In the genomic region with DNA sequence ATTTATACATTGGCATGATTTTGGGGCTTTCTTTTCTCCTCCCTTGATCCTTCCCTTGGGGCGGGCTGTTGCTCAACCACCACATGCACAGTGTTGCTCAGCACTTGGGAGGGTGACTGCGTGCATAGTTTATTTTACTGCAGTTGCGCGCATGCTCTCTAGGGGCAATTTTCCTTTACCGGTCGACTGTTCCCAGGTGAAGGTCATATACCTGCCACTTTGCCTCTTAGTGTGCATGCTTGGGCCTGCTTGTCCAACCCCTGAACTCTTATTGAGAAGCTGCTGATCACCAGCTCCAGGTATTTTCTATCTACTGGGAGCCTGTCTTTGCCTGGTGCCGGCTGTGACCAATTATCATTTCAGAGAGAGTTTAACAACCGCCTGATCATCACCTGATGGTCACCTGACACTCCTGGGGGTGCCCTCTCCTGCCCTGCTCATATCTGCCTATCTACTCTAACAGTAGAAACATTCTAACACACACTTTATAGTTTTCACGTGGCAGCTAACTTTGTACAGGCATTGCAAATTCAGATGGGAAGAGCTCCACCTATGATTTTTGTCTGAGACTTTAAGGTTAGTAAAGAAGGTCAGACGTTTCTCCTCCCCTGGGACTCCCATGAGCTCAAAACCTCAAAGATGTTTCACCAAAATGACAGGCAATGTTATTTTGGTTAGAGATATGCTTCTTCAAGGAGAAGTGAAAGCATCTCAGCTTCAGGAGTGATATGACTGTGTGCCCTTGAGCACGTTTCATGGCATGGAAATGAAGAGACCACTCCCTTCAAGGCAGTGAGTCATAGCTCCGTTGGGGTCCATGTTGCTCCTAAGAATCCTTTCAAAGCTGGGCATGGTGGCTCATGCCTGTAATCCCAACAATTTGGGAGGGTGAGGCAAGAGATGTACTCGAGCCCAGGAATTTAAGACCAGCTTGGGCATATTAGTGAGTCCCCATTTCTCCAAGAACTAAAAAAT, we compare ENCODE assay signal across 8 cellular contexts.
DNase-seq lines count a peak whose midpoint lies in the region; ATAC-seq and TF ChIP-seq lines count a peak whose summit lies in the region.

No MANE protein-coding gene starts in this region.

- TF ChIP-seq CTCF in coronary artery (IDR thresholded peaks at IDR 0.05): no peak

- H2BK12ac ChIP-seq in trophoblast cell (ENCODE audit: low read length): no peak overlapping the region

- H4K8ac ChIP-seq in trophoblast cell (ENCODE audit: low read depth, low read length): no peak overlapping the region

- no CpG with 5 or more reads among the region's 13 CpGs for WGBS in trophoblast cell (ENCODE audit: extremely low coverage, insufficient coverage, insufficient read length)

- H3K9me3 ChIP-seq in T-helper 17 cell (ENCODE audit: control insufficient read depth, low read length, poor library complexity, severe bottlenecking) (no peaks in the 10 kb centered on the region), trophoblast cell (ENCODE audit: insufficient read depth, low read depth, low read length) (no peaks in the 10 kb centered on the region)

- no peak overlapping the region for H3K4me3 Mint-ChIP-seq in T-helper 17 cell

- H3K79me2 ChIP-seq in trophoblast cell (ENCODE audit: control insufficient read depth, insufficient read depth, low read length, poor library complexity): no peaks in the 10 kb centered on the region

- no peaks in the 10 kb centered on the region for H3K4me1 Mint-ChIP-seq in T-helper 17 cell

- H2AK5ac ChIP-seq in trophoblast cell (ENCODE audit: low read length): no peak overlapping the region

- H3K4me1 ChIP-seq in trophoblast cell (ENCODE audit: control insufficient read depth in 1 of 2, insufficient read depth in 2 of 2, low read length in 2 of 2): peaks cover 9 to 22% of the 10 kb centered on the region in 2 experiments

- H2AFZ ChIP-seq in trophoblast cell (ENCODE audit: insufficient read depth, low read length, poor library complexity): no peak overlapping the region

- no peak overlapping the region for H3K23ac ChIP-seq in trophoblast cell (ENCODE audit: low read length)

- peaks cover 9% of the 10 kb centered on the region for H3K79me1 ChIP-seq in trophoblast cell (ENCODE audit: low read length)

- peak overlapping the region; percentile 4 for H3K14ac ChIP-seq in trophoblast cell (ENCODE audit: low read length)

- H3K4me3 ChIP-seq in trophoblast cell (ENCODE audit: low read depth, low read length): no peak overlapping the region
- no peak overlapping the region for H3K4me3 ChIP-seq in coronary artery

- ATAC-seq in HG03108 (IDR thresholded peaks at IDR 0.05; ENCODE audit: unreplicated experiment) (peak; percentile 79), T-helper 17 cell (peak; percentile 80)

- H2BK5ac ChIP-seq in trophoblast cell (ENCODE audit: low read depth, low read length, poor library complexity): no peak overlapping the region

- no peaks in the 10 kb centered on the region for H3K36me3 ChIP-seq in trophoblast cell (ENCODE audit: control insufficient read depth in 1 of 2, insufficient read depth in 2 of 2, low read length in 2 of 2)

- no peak overlapping the region for H2BK120ac ChIP-seq in trophoblast cell (ENCODE audit: insufficient read depth, low read length, poor library complexity)

- no peak overlapping the region for H3K4me2 ChIP-seq in trophoblast cell (ENCODE audit: low read length)

- H4K12ac ChIP-seq in trophoblast cell (ENCODE audit: low read depth, low read length): no peak overlapping the region

- H3K27ac ChIP-seq in trophoblast cell (ENCODE audit: low read depth, low read length): peak overlapping the region; percentile 27
- no peak overlapping the region for H3K27ac ChIP-seq in coronary artery

- H3K36me3 Mint-ChIP-seq in T-helper 17 cell (ENCODE audit: low read depth): no peaks in the 10 kb centered on the region

- H3K27me3 ChIP-seq in trophoblast cell (ENCODE audit: insufficient read depth, low read length): no peaks in the 10 kb centered on the region

- no peak overlapping the region for H3K9ac ChIP-seq in trophoblast cell (ENCODE audit: low read length)

- H4K91ac ChIP-seq in trophoblast cell (ENCODE audit: low read depth, low read length): no peak overlapping the region

- no peak overlapping the region for H3K18ac ChIP-seq in trophoblast cell (ENCODE audit: low read length)

- peaks cover 4% of the 10 kb centered on the region for H3K27me3 Mint-ChIP-seq in T-helper 17 cell

- DNase-seq in ELR (ENCODE audit: low read depth) (peak; percentile 19), GM19240 (ENCODE audit: insufficient read length, low spot score) (peak; percentile 58), T-helper 17 cell (no peak), trophoblast cell (peak; percentile 46 to 70), NCI-H524 treated with DMSO at 0.1 percent for 48 hours (lab: John Stamatoyannopoulos, UW) (no peak), dermis blood vessel endothelial cell (no peak), coronary artery (ENCODE audit: low spot score) (no peak)

- no peak overlapping the region for H3K27ac Mint-ChIP-seq in T-helper 17 cell

- no peak overlapping the region for H3K4ac ChIP-seq in trophoblast cell (ENCODE audit: low read depth, low read length)

Comparison
In these comparisons a context has a peak if more than half of its experiments do, and no peak if none do; other contexts are left out.
1. DNase-seq: peak in ELR (single experiment), GM19240 (single experiment) and trophoblast cell (2 of 2); none in T-helper 17 cell (0 of 3), NCI-H524 treated with DMSO at 0.1 percent for 48 hours (single experiment), dermis blood vessel endothelial cell (single experiment) and coronary artery (single experiment).